ENCODE assay signal across 10 cellular contexts in genomic region chr13:95530178-95530577, GRCh38. TPM values are rescaled to one million over a fixed set of nuclear protein-coding genes. Genes with fewer than 3 reads are reported as not detected.
A peak's percentile ranks its signal among the peaks of the same experiment; 100 is the strongest.
DNase-seq lines count a peak whose midpoint lies in the region; ATAC-seq lines count a peak whose summit lies in the region.
"Had no signal": no experiment of that assay in that cellular context is flagged by ENCODE, and none has a peak within 500 bp of the region (broad histone marks: within the 10 kb centered on the region; RNA-seq: fewer than 3 reads in every experiment).

No MANE protein-coding gene starts in this region.

- H3K36me3 ChIP-seq in SJCRH30: no peaks in the 10 kb centered on the region

- H3K4me3 ChIP-seq in SJCRH30: no peak overlapping the region

- H3K27me3 Mint-ChIP-seq in T-helper 2 cell treated with Interferon-gamma antibody and Interleukin-4, amounts not matched to agents 5 μg/mL and 100 μg/mL, for 36 hours (ENCODE audit: low read depth): peaks cover 3% of the 10 kb centered on the region

- H3K9me3 ChIP-seq in SJCRH30 (replicated peaks): no peaks in the 10 kb centered on the region

- ATAC-seq in HG02798 (IDR thresholded peaks at IDR 0.05; ENCODE audit: poor library complexity, unreplicated experiment): no peak
- ATAC-seq: natural killer cell had no signal

- H3K9me3 Mint-ChIP-seq in T-helper 2 cell treated with Interferon-gamma antibody and Interleukin-4, amounts not matched to agents 5 μg/mL and 100 μg/mL, for 36 hours: no peaks in the 10 kb centered on the region
- H3K9me3 Mint-ChIP-seq: natural killer cell had no signal

- H3K36me3 Mint-ChIP-seq in T-helper 2 cell treated with Interferon-gamma antibody and Interleukin-4, amounts not matched to agents 5 μg/mL and 100 μg/mL, for 36 hours (ENCODE audit: low read depth): no peaks in the 10 kb centered on the region
- H3K36me3 Mint-ChIP-seq: CD4-positive, CD25-positive, alpha-beta regulatory T cell; natural killer cell had no signal

- H3K27ac Mint-ChIP-seq in T-helper 2 cell treated with Interferon-gamma antibody and Interleukin-4, amounts not matched to agents 5 μg/mL and 100 μg/mL, for 36 hours: no peak overlapping the region
- H3K27ac Mint-ChIP-seq: CD4-positive, CD25-positive, alpha-beta regulatory T cell; natural killer cell had no signal

- H3K4me1 Mint-ChIP-seq in T-helper 2 cell treated with Interferon-gamma antibody and Interleukin-4, amounts not matched to agents 5 μg/mL and 100 μg/mL, for 36 hours (ENCODE audit: low read depth): no peaks in the 10 kb centered on the region
- H3K4me1 Mint-ChIP-seq: CD4-positive, CD25-positive, alpha-beta regulatory T cell; natural killer cell had no signal

- no peaks in the 10 kb centered on the region for H3K27me3 ChIP-seq in SJCRH30

- H3K27ac ChIP-seq in SJCRH30: no peak overlapping the region

- peaks cover 10% of the 10 kb centered on the region for H3K4me1 ChIP-seq in SJCRH30

- H3K4me3 Mint-ChIP-seq in T-helper 2 cell treated with Interferon-gamma antibody and Interleukin-4, amounts not matched to agents 5 μg/mL and 100 μg/mL, for 36 hours: no peak overlapping the region
- H3K4me3 Mint-ChIP-seq: CD4-positive, CD25-positive, alpha-beta regulatory T cell; natural killer cell had no signal

- DNase-seq in DMS53 (lab: John Stamatoyannopoulos, UW) (peak; percentile 84), NCI-H1092 (lab: John Stamatoyannopoulos, UW) (peak; percentile 76), SJCRH30 (peak; percentile 46 to 72), iPS-NIHi11 (ENCODE audit: low spot score) (peak; percentile 29), kidney glomerular epithelial cell (lab: John Stamatoyannopoulos, UW) (no peak)
- DNase-seq in stimulated activated CD4-positive, alpha-beta T cell treated with anti-CD3 and anti-CD28 coated beads, Interleukin-1b, Interleukin-23, amount 100 ng/mL, for 48 hours: no peak
- DNase-seq in T-helper 2 cell treated with Interferon-gamma antibody and Interleukin-4, amounts not matched to agents 5 μg/mL and 100 μg/mL, for 36 hours (ENCODE audit: low spot score): no peak
- DNase-seq: CD4-positive, CD25-positive, alpha-beta regulatory T cell; natural killer cell had no signal

RNA-seq across cellular contexts. Expression of gene CLDN10, which starts 22.3 kb away (rescaled TPM):
- 0.05 TPM in 1 of 2 replicates, not detected in the other for total RNA-seq in SJCRH30 (2014; rRNA removed; shearing (Covaris generic))
- total RNA-seq: CD4-positive, CD25-positive, alpha-beta regulatory T cell; natural killer cell had no signal

Comparison
In these comparisons a context has a peak if more than half of its experiments do, and no peak if none do; other contexts are left out.
1. DNase-seq: peak in DMS53 (single experiment), NCI-H1092 (single experiment), SJCRH30 (2 of 2) and iPS-NIHi11 (single experiment); none in stimulated activated CD4-positive, alpha-beta T cell treated with anti-CD3 and anti-CD28 coated beads, Interleukin-1b, Interleukin-23, amount 100 ng/mL, for 48 hours (single experiment), kidney glomerular epithelial cell (single experiment) and T-helper 2 cell treated with Interferon-gamma antibody and Interleukin-4, amounts not matched to agents 5 μg/mL and 100 μg/mL, for 36 hours (single experiment).